In genomic region chr1:51568231-51568935, GRCh38 we compare ENCODE assay signal across 12 cellular contexts. TPM values are rescaled to one million over a fixed set of nuclear protein-coding genes. Genes with fewer than 3 reads are reported as not detected.
DNase-seq lines count a peak whose midpoint lies in the region; ATAC-seq and TF ChIP-seq lines count a peak whose summit lies in the region.
"Had no signal": no experiment of that assay in that cellular context is flagged by ENCODE, and none has a peak within 500 bp of the region (broad histone marks: within the 10 kb centered on the region; RNA-seq: fewer than 3 reads in every experiment).

No MANE protein-coding gene starts in this region.

- no peak overlapping the region for H2BK120ac ChIP-seq in IMR-90 (ENCODE audit: low read depth, low read length)
- peak overlapping the region; percentile 93 for H2BK120ac ChIP-seq in trophoblast cell (ENCODE audit: insufficient read depth, low read length, poor library complexity)

- H3K9ac ChIP-seq in IMR-90 (ENCODE audit: low read depth, low read length) (no peak overlapping the region), trophoblast cell (ENCODE audit: low read length) (no peak overlapping the region)

- dilution Hi-C loops in IMR-90 (cut with HindIII; ENCODE audit: low sequenced_read_pairs, unreplicated experiment), result no loop called here

- no peak overlapping the region for H2AK9ac ChIP-seq in IMR-90 (replicated peaks; ENCODE audit: low read depth, low read length, poor library complexity)

- H2BK12ac ChIP-seq in trophoblast cell (ENCODE audit: low read length), result peak overlapping the region; percentile 93

- no peak overlapping the region for H4K12ac ChIP-seq in trophoblast cell (ENCODE audit: low read depth, low read length)

- no peak overlapping the region for H3K4me3 Mint-ChIP-seq in activated CD4-positive, alpha-beta T cell treated with anti-CD3 and anti-CD28 coated beads, Interleukin-2, amount 10 ng/mL, durations not matched to agents 24 days and 14 days
- H3K4me3 Mint-ChIP-seq in activated T-helper 1 cell treated with anti-CD3 and anti-CD28 coated beads, Interleukin-12 subunit alpha, Interleukin-12 subunit beta, Interleukin-2, Interleukin-4 antibody, amounts not matched to agents 30 ng/mL and 10 ng/mL and 1 ng/mL, durations not matched to agents 14 hours and 24 hours and 36 hours, result no peak overlapping the region

- H3K4me2 ChIP-seq in IMR-90 (ENCODE audit: low read depth, low read length) (no peak overlapping the region), trophoblast cell (ENCODE audit: low read length) (no peak overlapping the region)

- no peaks in the 10 kb centered on the region for H3K79me1 ChIP-seq in IMR-90 (ENCODE audit: low read depth in 1 of 2, low read length in 2 of 2)
- H3K79me1 ChIP-seq in trophoblast cell (ENCODE audit: low read length), result peaks cover 52% of the 10 kb centered on the region

- no TSS peak for BruUV-seq in IMR-90 (replicated peaks; lab: Mats Ljungman, UMichigan)

- H3K9me1 ChIP-seq in IMR-90 (ENCODE audit: insufficient read depth, low read length), result peaks cover 9% of the 10 kb centered on the region

- no peak overlapping the region for H3K4me3 ChIP-seq in IMR-90 (ENCODE audit: insufficient read depth, low read depth, low read length)
- no peak overlapping the region for H3K4me3 ChIP-seq in trophoblast cell (ENCODE audit: low read depth, low read length)
- H3K4me3 ChIP-seq: MG63 had no signal

- in situ Hi-C loops in IMR-90 (cut with MboI; ENCODE audit: low sequenced_read_pairs), result no loop called here

- no peak for DNase-seq in activated CD4-positive, alpha-beta T cell treated with anti-CD3 and anti-CD28 coated beads, Interleukin-2, amount 10 ng/mL, durations not matched to agents 24 days and 14 days
- DNase-seq in activated CD4-positive, alpha-beta T cell treated with anti-CD3 and anti-CD28 coated beads, Interleukin-2, amount 50 U/mL, for 1 hour, result no peak
- DNase-seq in IMR-90 (no peak), trophoblast cell (peak; percentile 61 to 79)
- DNase-seq in activated T-helper 1 cell treated with anti-CD3 and anti-CD28 coated beads, Interleukin-12 subunit alpha, Interleukin-12 subunit beta, Interleukin-2, Interleukin-4 antibody, amounts not matched to agents 30 ng/mL and 10 ng/mL and 1 ng/mL, durations not matched to agents 14 hours and 24 hours and 36 hours (ENCODE audit: low spot score), result no peak
- DNase-seq: NCI-H2081 treated with DMSO at 0.1 percent for 48 hours, Right ventricle myocardium superior, substantia nigra had no signal

- WGBS in IMR-90 (ENCODE audit: extremely low coverage in 2 of 2, insufficient read length in 1 of 2), 2 experiments, result no CpG with 5 or more reads among the region's 7 CpGs
- WGBS in trophoblast cell (ENCODE audit: extremely low coverage, insufficient coverage, insufficient read length), result no CpG with 5 or more reads among the region's 7 CpGs

- H3K4me1 Mint-ChIP-seq in activated CD4-positive, alpha-beta T cell treated with anti-CD3 and anti-CD28 coated beads, Interleukin-2, amount 10 ng/mL, durations not matched to agents 24 days and 14 days, result peaks cover 35% of the 10 kb centered on the region
- no peaks in the 10 kb centered on the region for H3K4me1 Mint-ChIP-seq in activated T-helper 1 cell treated with anti-CD3 and anti-CD28 coated beads, Interleukin-12 subunit alpha, Interleukin-12 subunit beta, Interleukin-2, Interleukin-4 antibody, amounts not matched to agents 30 ng/mL and 10 ng/mL and 1 ng/mL, durations not matched to agents 14 hours and 24 hours and 36 hours (ENCODE audit: low read depth)

- H3K4me1 ChIP-seq in IMR-90 (ENCODE audit: control insufficient read depth, insufficient read depth, low read length) (peaks cover 14% of the 10 kb centered on the region), trophoblast cell (ENCODE audit: control insufficient read depth in 1 of 2, insufficient read depth in 2 of 2, low read length in 2 of 2) (peaks cover 34 to 51% of the 10 kb centered on the region in 2 experiments)

- H3K79me2 ChIP-seq in trophoblast cell (ENCODE audit: control insufficient read depth, insufficient read depth, low read length, poor library complexity), result peaks cover 8% of the 10 kb centered on the region

- H4K8ac ChIP-seq in IMR-90 (ENCODE audit: low read depth in 2 of 2, low read length in 2 of 2), result no peak overlapping the region
- peak overlapping the region; percentile 66 for H4K8ac ChIP-seq in trophoblast cell (ENCODE audit: low read depth, low read length)

- no peak for TF ChIP-seq POLR2A in IMR-90 (IDR thresholded peaks at IDR 0.05; ENCODE audit: low read depth, low read length)

- no peak overlapping the region for H2BK5ac ChIP-seq in IMR-90 (ENCODE audit: low read depth, low read length, poor library complexity, severe bottlenecking)
- peak overlapping the region; percentile 79 for H2BK5ac ChIP-seq in trophoblast cell (ENCODE audit: low read depth, low read length, poor library complexity)

- ATAC-seq in IMR-90 (ENCODE audit: low read depth) (no peak), GM18868 (IDR thresholded peaks at IDR 0.05; ENCODE audit: unreplicated experiment) (no peak), GM18502 (IDR thresholded peaks at IDR 0.05; ENCODE audit: poor library complexity, unreplicated experiment) (no peak), HG03097 (IDR thresholded peaks at IDR 0.05; ENCODE audit: low FRiP score, unreplicated experiment) (no peak)

- no peaks in the 10 kb centered on the region for H4K20me1 ChIP-seq in IMR-90 (ENCODE audit: insufficient read depth, low read length)

- no peaks in the 10 kb centered on the region for H3K27me3 Mint-ChIP-seq in activated CD4-positive, alpha-beta T cell treated with anti-CD3 and anti-CD28 coated beads, Interleukin-2, amount 10 ng/mL, durations not matched to agents 24 days and 14 days
- H3K27me3 Mint-ChIP-seq in activated T-helper 1 cell treated with anti-CD3 and anti-CD28 coated beads, Interleukin-12 subunit alpha, Interleukin-12 subunit beta, Interleukin-2, Interleukin-4 antibody, amounts not matched to agents 30 ng/mL and 10 ng/mL and 1 ng/mL, durations not matched to agents 14 hours and 24 hours and 36 hours (ENCODE audit: insufficient read depth), result no peaks in the 10 kb centered on the region

- H2AFZ ChIP-seq in IMR-90 (replicated peaks; ENCODE audit: low read length, poor library complexity), result no peak overlapping the region
- H2AFZ ChIP-seq in trophoblast cell (ENCODE audit: insufficient read depth, low read length, poor library complexity), result no peak overlapping the region

- no peaks in the 10 kb centered on the region for H3K9me3 Mint-ChIP-seq in activated CD4-positive, alpha-beta T cell treated with anti-CD3 and anti-CD28 coated beads, Interleukin-2, amount 10 ng/mL, durations not matched to agents 24 days and 14 days
- H3K9me3 Mint-ChIP-seq in activated T-helper 1 cell treated with anti-CD3 and anti-CD28 coated beads, Interleukin-12 subunit alpha, Interleukin-12 subunit beta, Interleukin-2, Interleukin-4 antibody, amounts not matched to agents 30 ng/mL and 10 ng/mL and 1 ng/mL, durations not matched to agents 14 hours and 24 hours and 36 hours, result no peaks in the 10 kb centered on the region

- intact Hi-C loops in activated CD4-positive, alpha-beta T cell treated with anti-CD3 and anti-CD28 coated beads, Interleukin-2, amount 10 ng/mL, durations not matched to agents 24 days and 14 days (cut with micrococcal nuclease), result loop anchor here (2.0 to 5.0 kb wide), 3 partner anchors 14 to 309 kb away; partner anchors contain the start of genes NRDC and OSBPL9
- intact Hi-C loops in IMR-90 (cut with micrococcal nuclease), result no loop called here
- intact Hi-C loops in activated T-helper 1 cell treated with anti-CD3 and anti-CD28 coated beads, Interleukin-12 subunit alpha, Interleukin-12 subunit beta, Interleukin-2, Interleukin-4 antibody, amounts not matched to agents 30 ng/mL and 10 ng/mL and 1 ng/mL, durations not matched to agents 14 hours and 24 hours and 36 hours (cut with micrococcal nuclease), result loop anchor here (2.0 to 5.0 kb wide), 3 partner anchors 48 to 159 kb away; partner anchors contain the start of genes EPS15 and OSBPL9

- CTCF ChIA-PET in IMR-90 (lab: Yijun Ruan, JAX), result no interaction called here

- H3K14ac ChIP-seq in IMR-90 (replicated peaks; ENCODE audit: low read depth, low read length), result no peak overlapping the region
- peak overlapping the region; percentile 80 for H3K14ac ChIP-seq in trophoblast cell (ENCODE audit: low read length)

- POLR2A ChIA-PET in IMR-90 (lab: Charles Lee; ENCODE audit: unreplicated experiment), result no interaction called here

- H3K9me3 ChIP-seq in IMR-90 (ENCODE audit: control insufficient read depth, insufficient read depth, low read length), result no peaks in the 10 kb centered on the region
- no peaks in the 10 kb centered on the region for H3K9me3 ChIP-seq in trophoblast cell (ENCODE audit: insufficient read depth, low read depth, low read length)
- H3K9me3 ChIP-seq: MG63 had no signal

- H3K36me3 ChIP-seq in IMR-90 (ENCODE audit: control insufficient read depth, insufficient read depth, low read length) (no peaks in the 10 kb centered on the region), trophoblast cell (ENCODE audit: control insufficient read depth in 1 of 2, insufficient read depth in 2 of 2, low read length in 2 of 2) (no peaks in the 10 kb centered on the region)
- H3K36me3 ChIP-seq: MG63 had no signal

- peak overlapping the region; percentile 89 for H3K27ac Mint-ChIP-seq in activated CD4-positive, alpha-beta T cell treated with anti-CD3 and anti-CD28 coated beads, Interleukin-2, amount 10 ng/mL, durations not matched to agents 24 days and 14 days
- peak overlapping the region; percentile 90 for H3K27ac Mint-ChIP-seq in activated T-helper 1 cell treated with anti-CD3 and anti-CD28 coated beads, Interleukin-12 subunit alpha, Interleukin-12 subunit beta, Interleukin-2, Interleukin-4 antibody, amounts not matched to agents 30 ng/mL and 10 ng/mL and 1 ng/mL, durations not matched to agents 14 hours and 24 hours and 36 hours

- no peak overlapping the region for H3K56ac ChIP-seq in IMR-90 (ENCODE audit: extremely low read depth, insufficient read depth, low read length)

- no peak for TF ChIP-seq CTCF in IMR-90 (conservative IDR thresholded peaks at IDR 0.05; ENCODE audit: low read depth, low read length)

- no peak overlapping the region for H3K27ac ChIP-seq in IMR-90 (ENCODE audit: insufficient read depth, low read length)
- H3K27ac ChIP-seq in trophoblast cell (ENCODE audit: low read depth, low read length), result peak overlapping the region; percentile 100

- H2AK5ac ChIP-seq in IMR-90 (ENCODE audit: low read depth, low read length) (0 out of 2 replicates have a peak overlapping the region, but pooled peaks have one; percentile 35), trophoblast cell (ENCODE audit: low read length) (peak overlapping the region; percentile 4)

- no peak overlapping the region for H2BK15ac ChIP-seq in IMR-90 (ENCODE audit: low read depth, low read length)

- no peak overlapping the region for H3K18ac ChIP-seq in IMR-90 (ENCODE audit: low read depth, low read length)
- H3K18ac ChIP-seq in trophoblast cell (ENCODE audit: low read length), result peak overlapping the region; percentile 62

- H3K27me3 ChIP-seq in IMR-90 (ENCODE audit: control insufficient read depth, insufficient read depth, low read length), result no peaks in the 10 kb centered on the region
- no peaks in the 10 kb centered on the region for H3K27me3 ChIP-seq in trophoblast cell (ENCODE audit: insufficient read depth, low read length)
- H3K27me3 ChIP-seq: MG63 had no signal

- no peak overlapping the region for H4K91ac ChIP-seq in IMR-90 (ENCODE audit: insufficient read depth, low read depth, low read length)
- H4K91ac ChIP-seq in trophoblast cell (ENCODE audit: low read depth, low read length), result peak overlapping the region; percentile 87

- no peak overlapping the region for H3K4ac ChIP-seq in IMR-90 (ENCODE audit: low read depth, low read length)
- peak overlapping the region; percentile 50 for H3K4ac ChIP-seq in trophoblast cell (ENCODE audit: low read depth, low read length)

- no peak overlapping the region for H4K5ac ChIP-seq in IMR-90 (ENCODE audit: low read depth, low read length)

- H3K36me3 Mint-ChIP-seq in activated CD4-positive, alpha-beta T cell treated with anti-CD3 and anti-CD28 coated beads, Interleukin-2, amount 10 ng/mL, durations not matched to agents 24 days and 14 days (ENCODE audit: low read depth), result no peaks in the 10 kb centered on the region
- peaks cover 3% of the 10 kb centered on the region for H3K36me3 Mint-ChIP-seq in activated T-helper 1 cell treated with anti-CD3 and anti-CD28 coated beads, Interleukin-12 subunit alpha, Interleukin-12 subunit beta, Interleukin-2, Interleukin-4 antibody, amounts not matched to agents 30 ng/mL and 10 ng/mL and 1 ng/mL, durations not matched to agents 14 hours and 24 hours and 36 hours (ENCODE audit: low read depth)

- H3K23ac ChIP-seq in IMR-90 (ENCODE audit: low read depth, low read length), result no peak overlapping the region
- H3K23ac ChIP-seq in trophoblast cell (ENCODE audit: low read length), result no peak overlapping the region

- H2BK20ac ChIP-seq in IMR-90 (ENCODE audit: low read depth, low read length), result no peak overlapping the region

- TF ChIP-seq RAD21 in IMR-90 (IDR thresholded peaks at IDR 0.05; ENCODE audit: low read length), result no peak

RNA-seq across cellular contexts. Expression of gene OSBPL9, which starts 48.5 kb away (rescaled TPM):
- total RNA-seq in activated CD4-positive, alpha-beta T cell treated with anti-CD3 and anti-CD28 coated beads, Interleukin-2, amount 10 ng/mL, durations not matched to agents 24 days and 14 days, result 47.4 and 47.9 TPM in 2 replicates
- 98.9 and 127 TPM in 2 replicates for total RNA-seq in IMR-90 (2012; rRNA removed)
- polyA plus RNA-seq in IMR-90 (2012; rRNA removed), result 38.1 and 51.4 TPM in 2 replicates
- polyA plus RNA-seq in IMR-90 (2012; cell fraction: cytosol; rRNA removed), result 11.8 and 14.9 TPM in 2 replicates
- polyA plus RNA-seq in IMR-90 (2012; cell fraction: nucleus; rRNA removed; ENCODE audit: low replicate concordance), result 15.3 and 74.5 TPM in 2 replicates
- 48.1 and 48.8 TPM in 2 replicates for total RNA-seq in activated T-helper 1 cell treated with anti-CD3 and anti-CD28 coated beads, Interleukin-12 subunit alpha, Interleukin-12 subunit beta, Interleukin-2, Interleukin-4 antibody, amounts not matched to agents 30 ng/mL and 10 ng/mL and 1 ng/mL, durations not matched to agents 14 hours and 24 hours and 36 hours
- 187 and 189 TPM in 2 replicates for polyA plus RNA-seq in trophoblast cell (2013)

RNA-seq across cellular contexts. Expression of gene EPS15, which starts 49.3 kb away (rescaled TPM):
- 55.0 and 62.6 TPM in 2 replicates for total RNA-seq in activated CD4-positive, alpha-beta T cell treated with anti-CD3 and anti-CD28 coated beads, Interleukin-2, amount 10 ng/mL, durations not matched to agents 24 days and 14 days
- 38.0 and 47.5 TPM in 2 replicates for total RNA-seq in IMR-90 (2012; rRNA removed)
- 13.4 and 17.6 TPM in 2 replicates for polyA plus RNA-seq in IMR-90 (2012; rRNA removed)
- polyA plus RNA-seq in IMR-90 (2012; cell fraction: cytosol; rRNA removed), result 3.2 and 4.7 TPM in 2 replicates
- 1.3 and 17.3 TPM in 2 replicates for polyA plus RNA-seq in IMR-90 (2012; cell fraction: nucleus; rRNA removed; ENCODE audit: low replicate concordance)
- 53.0 and 55.5 TPM in 2 replicates for total RNA-seq in activated T-helper 1 cell treated with anti-CD3 and anti-CD28 coated beads, Interleukin-12 subunit alpha, Interleukin-12 subunit beta, Interleukin-2, Interleukin-4 antibody, amounts not matched to agents 30 ng/mL and 10 ng/mL and 1 ng/mL, durations not matched to agents 14 hours and 24 hours and 36 hours
- polyA plus RNA-seq in trophoblast cell (2013), result 53.3 and 53.4 TPM in 2 replicates

Comparison
In these comparisons a context has a peak if more than half of its experiments do, and no peak if none do; other contexts are left out.
1. DNase-seq: peak in trophoblast cell (2 of 2); none in activated CD4-positive, alpha-beta T cell treated with anti-CD3 and anti-CD28 coated beads, Interleukin-2, amount 10 ng/mL, durations not matched to agents 24 days and 14 days (single experiment), activated CD4-positive, alpha-beta T cell treated with anti-CD3 and anti-CD28 coated beads, Interleukin-2, amount 50 U/mL, for 1 hour (single experiment), IMR-90 (single experiment) and activated T-helper 1 cell treated with anti-CD3 and anti-CD28 coated beads, Interleukin-12 subunit alpha, Interleukin-12 subunit beta, Interleukin-2, Interleukin-4 antibody, amounts not matched to agents 30 ng/mL and 10 ng/mL and 1 ng/mL, durations not matched to agents 14 hours and 24 hours and 36 hours (single experiment).